ENCODE assay signal across 1 cellular context in the genomic region with DNA sequence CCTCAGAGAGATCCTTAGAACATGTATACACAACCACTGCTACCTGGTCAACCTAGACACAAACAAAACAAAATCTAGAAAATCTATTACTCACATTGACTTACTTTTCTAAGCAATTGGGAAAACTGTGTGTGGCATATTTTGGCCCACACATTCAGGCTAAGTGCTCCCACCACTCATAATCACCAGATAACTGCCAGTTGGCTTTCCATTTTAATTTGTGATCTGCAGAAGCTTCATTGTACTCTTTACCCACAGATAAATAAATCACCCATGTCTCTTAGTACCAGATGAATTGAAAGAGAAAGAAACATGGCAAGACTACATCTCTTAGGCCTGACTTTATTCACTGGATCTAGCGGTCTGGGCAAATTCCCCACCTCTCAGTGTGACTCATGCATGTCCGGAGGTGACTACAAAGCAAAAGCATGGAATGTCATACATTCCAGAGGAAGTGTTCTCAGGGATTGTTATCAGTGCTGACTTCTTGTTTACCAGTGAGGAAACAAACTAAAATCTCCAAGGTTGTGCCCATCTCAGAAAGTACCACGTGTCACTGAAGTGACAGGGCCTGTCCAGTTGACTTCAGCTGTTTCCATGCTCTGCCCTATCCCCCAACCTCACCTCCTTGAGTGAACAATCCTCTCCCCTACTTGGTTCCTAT.
TF ChIP-seq lines count a peak whose summit lies in the region.

No MANE protein-coding gene starts in this region.

TF ChIP-seq in HepG2, 621 proteins besides CTCF, POLR2A, EP300 and RAD21 (continued from another document and continues in another):
- no peak for TF ChIP-seq ZNF501 (CRISPR knock-in tag; IDR thresholded peaks at IDR 0.05)
- peak; percentile 87 for TF ChIP-seq MXD4 (CRISPR knock-in tag; IDR thresholded peaks at IDR 0.05)
- TF ChIP-seq TAF1 (CRISPR knock-in tag; IDR thresholded peaks at IDR 0.05) = no peak
- TF ChIP-seq KDM3A (CRISPR knock-in tag; IDR thresholded peaks at IDR 0.05; ENCODE audit: low read depth) = 0 out of 2 replicates have a peak, but pooled peaks have one; percentile 73
- TF ChIP-seq RAD51 (IDR thresholded peaks at IDR 0.05; ENCODE audit: borderline replicate concordance) = no peak; the same call in 1 of the 2 replicates
- TF ChIP-seq, protein P1, sequence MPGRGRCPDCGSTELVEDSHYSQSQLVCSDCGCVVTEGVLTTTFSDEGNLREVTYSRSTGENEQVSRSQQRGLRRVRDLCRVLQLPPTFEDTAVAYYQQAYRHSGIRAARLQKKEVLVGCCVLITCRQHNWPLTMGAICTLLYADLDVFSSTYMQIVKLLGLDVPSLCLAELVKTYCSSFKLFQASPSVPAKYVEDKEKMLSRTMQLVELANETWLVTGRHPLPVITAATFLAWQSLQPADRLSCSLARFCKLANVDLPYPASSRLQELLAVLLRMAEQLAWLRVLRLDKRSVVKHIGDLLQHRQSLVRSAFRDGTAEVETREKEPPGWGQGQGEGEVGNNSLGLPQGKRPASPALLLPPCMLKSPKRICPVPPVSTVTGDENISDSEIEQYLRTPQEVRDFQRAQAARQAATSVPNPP (CRISPR knock-in tag; IDR thresholded peaks at IDR 0.05) = no peak
- TF ChIP-seq MIER3 (CRISPR knock-in tag; IDR thresholded peaks at IDR 0.05; ENCODE audit: borderline replicate concordance) = peak; percentile 95; the same call in 1 of the 2 replicates
- peak; percentile 92 for TF ChIP-seq SALL1 (CRISPR knock-in tag; IDR thresholded peaks at IDR 0.05)
- TF ChIP-seq SOX6 (IDR thresholded peaks at IDR 0.05) = no peak
- peak; percentile 97 for TF ChIP-seq SOX6 (CRISPR knock-in tag; IDR thresholded peaks at IDR 0.05)
- peak; percentile 73 for TF ChIP-seq CEBPG (CRISPR knock-in tag; IDR thresholded peaks at IDR 0.05)
- TF ChIP-seq PAX8 (CRISPR knock-in tag; IDR thresholded peaks at IDR 0.05; ENCODE audit: borderline replicate concordance) = no peak
- no peak for TF ChIP-seq RORA (CRISPR knock-in tag; IDR thresholded peaks at IDR 0.05)
- no peak for TF ChIP-seq NFRKB (IDR thresholded peaks at IDR 0.05)
- peak; percentile 88; the same call in 1 of the 2 replicates for TF ChIP-seq ZKSCAN8 (CRISPR knock-in tag; IDR thresholded peaks at IDR 0.05; ENCODE audit: borderline replicate concordance)
- peak; percentile 77 for TF ChIP-seq ZNF605 (CRISPR knock-in tag; IDR thresholded peaks at IDR 0.05)
- peak; percentile 94 for TF ChIP-seq HDAC2 (CRISPR knock-in tag; IDR thresholded peaks at IDR 0.05)
- TF ChIP-seq, protein P2, sequence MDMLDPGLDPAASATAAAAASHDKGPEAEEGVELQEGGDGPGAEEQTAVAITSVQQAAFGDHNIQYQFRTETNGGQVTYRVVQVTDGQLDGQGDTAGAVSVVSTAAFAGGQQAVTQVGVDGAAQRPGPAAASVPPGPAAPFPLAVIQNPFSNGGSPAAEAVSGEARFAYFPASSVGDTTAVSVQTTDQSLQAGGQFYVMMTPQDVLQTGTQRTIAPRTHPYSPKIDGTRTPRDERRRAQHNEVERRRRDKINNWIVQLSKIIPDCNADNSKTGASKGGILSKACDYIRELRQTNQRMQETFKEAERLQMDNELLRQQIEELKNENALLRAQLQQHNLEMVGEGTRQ (IDR thresholded peaks at IDR 0.05; ENCODE audit: low read depth, low read length) = peak; percentile 63; the same call in 1 of the 2 replicates
- TF ChIP-seq, protein P2 (CRISPR knock-in tag; IDR thresholded peaks at IDR 0.05; ENCODE audit: borderline replicate concordance) = peak; percentile 45; the same call in 1 of the 2 replicates
- TF ChIP-seq, protein P3, sequence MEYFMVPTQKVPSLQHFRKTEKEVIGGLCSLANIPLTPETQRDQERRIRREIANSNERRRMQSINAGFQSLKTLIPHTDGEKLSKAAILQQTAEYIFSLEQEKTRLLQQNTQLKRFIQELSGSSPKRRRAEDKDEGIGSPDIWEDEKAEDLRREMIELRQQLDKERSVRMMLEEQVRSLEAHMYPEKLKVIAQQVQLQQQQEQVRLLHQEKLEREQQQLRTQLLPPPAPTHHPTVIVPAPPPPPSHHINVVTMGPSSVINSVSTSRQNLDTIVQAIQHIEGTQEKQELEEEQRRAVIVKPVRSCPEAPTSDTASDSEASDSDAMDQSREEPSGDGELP (IDR thresholded peaks at IDR 0.05; ENCODE audit: borderline replicate concordance, low read depth) = peak; percentile 92
- TF ChIP-seq, protein P4, sequence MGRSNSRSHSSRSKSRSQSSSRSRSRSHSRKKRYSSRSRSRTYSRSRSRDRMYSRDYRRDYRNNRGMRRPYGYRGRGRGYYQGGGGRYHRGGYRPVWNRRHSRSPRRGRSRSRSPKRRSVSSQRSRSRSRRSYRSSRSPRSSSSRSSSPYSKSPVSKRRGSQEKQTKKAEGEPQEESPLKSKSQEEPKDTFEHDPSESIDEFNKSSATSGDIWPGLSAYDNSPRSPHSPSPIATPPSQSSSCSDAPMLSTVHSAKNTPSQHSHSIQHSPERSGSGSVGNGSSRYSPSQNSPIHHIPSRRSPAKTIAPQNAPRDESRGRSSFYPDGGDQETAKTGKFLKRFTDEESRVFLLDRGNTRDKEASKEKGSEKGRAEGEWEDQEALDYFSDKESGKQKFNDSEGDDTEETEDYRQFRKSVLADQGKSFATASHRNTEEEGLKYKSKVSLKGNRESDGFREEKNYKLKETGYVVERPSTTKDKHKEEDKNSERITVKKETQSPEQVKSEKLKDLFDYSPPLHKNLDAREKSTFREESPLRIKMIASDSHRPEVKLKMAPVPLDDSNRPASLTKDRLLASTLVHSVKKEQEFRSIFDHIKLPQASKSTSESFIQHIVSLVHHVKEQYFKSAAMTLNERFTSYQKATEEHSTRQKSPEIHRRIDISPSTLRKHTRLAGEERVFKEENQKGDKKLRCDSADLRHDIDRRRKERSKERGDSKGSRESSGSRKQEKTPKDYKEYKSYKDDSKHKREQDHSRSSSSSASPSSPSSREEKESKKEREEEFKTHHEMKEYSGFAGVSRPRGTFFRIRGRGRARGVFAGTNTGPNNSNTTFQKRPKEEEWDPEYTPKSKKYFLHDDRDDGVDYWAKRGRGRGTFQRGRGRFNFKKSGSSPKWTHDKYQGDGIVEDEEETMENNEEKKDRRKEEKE (IDR thresholded peaks at IDR 0.05) = no peak
- no peak for TF ChIP-seq ZNF496 (CRISPR knock-in tag; IDR thresholded peaks at IDR 0.05; ENCODE audit: insufficient replicate concordance)
- peak; percentile 93 for TF ChIP-seq TCF7 (IDR thresholded peaks at IDR 0.05; ENCODE audit: low read depth)
- no peak for TF ChIP-seq ZNF569 (CRISPR knock-in tag; IDR thresholded peaks at IDR 0.05; ENCODE audit: borderline replicate concordance)
- no peak for TF ChIP-seq CCAR2 (optimal IDR thresholded peaks at IDR 0.05; ENCODE audit: low read depth, low read length)
- no peak for TF ChIP-seq NR3C1 (CRISPR knock-in tag; IDR thresholded peaks at IDR 0.05)
- TF ChIP-seq ZNF510 (CRISPR knock-in tag; IDR thresholded peaks at IDR 0.05; ENCODE audit: low read depth) = 0 out of 2 replicates have a peak, but pooled peaks have one; percentile 25
- TF ChIP-seq ARNT2 (CRISPR knock-in tag; IDR thresholded peaks at IDR 0.05; ENCODE audit: low read depth) = no peak
- 0 out of 2 replicates have a peak, but pooled peaks have one; percentile 17 for TF ChIP-seq HOXA5 (CRISPR knock-in tag; IDR thresholded peaks at IDR 0.05)
- TF ChIP-seq ZNF607 (CRISPR knock-in tag; IDR thresholded peaks at IDR 0.05; ENCODE audit: borderline replicate concordance) = peak; percentile 61; the same call in 1 of the 2 replicates
- TF ChIP-seq HNRNPL (IDR thresholded peaks at IDR 0.05; ENCODE audit: low read depth, low read length) = no peak
- TF ChIP-seq CBX2 (IDR thresholded peaks at IDR 0.05; ENCODE audit: low read depth, low read length) = no peak
- no peak for TF ChIP-seq CBX2 (CRISPR knock-in tag; IDR thresholded peaks at IDR 0.05; ENCODE audit: low read depth)
- TF ChIP-seq ZNF101 (CRISPR knock-in tag; IDR thresholded peaks at IDR 0.05; ENCODE audit: borderline replicate concordance, low read depth) = no peak
- TF ChIP-seq FOSL1 (CRISPR knock-in tag; IDR thresholded peaks at IDR 0.05; ENCODE audit: borderline replicate concordance) = peak; percentile 97
- TF ChIP-seq ZNF431 (CRISPR knock-in tag; IDR thresholded peaks at IDR 0.05; ENCODE audit: borderline replicate concordance, low read depth) = peak; percentile 57; the same call in 1 of the 2 replicates
- peak; percentile 89 for TF ChIP-seq PHF21A (CRISPR knock-in tag; IDR thresholded peaks at IDR 0.05)
- TF ChIP-seq SMARCC2 (IDR thresholded peaks at IDR 0.05) = no peak
- TF ChIP-seq MAFF (IDR thresholded peaks at IDR 0.05; ENCODE audit: low read depth, low read length) = peak; percentile 38; the same call in 1 of the 2 replicates
- TF ChIP-seq, protein P5, sequence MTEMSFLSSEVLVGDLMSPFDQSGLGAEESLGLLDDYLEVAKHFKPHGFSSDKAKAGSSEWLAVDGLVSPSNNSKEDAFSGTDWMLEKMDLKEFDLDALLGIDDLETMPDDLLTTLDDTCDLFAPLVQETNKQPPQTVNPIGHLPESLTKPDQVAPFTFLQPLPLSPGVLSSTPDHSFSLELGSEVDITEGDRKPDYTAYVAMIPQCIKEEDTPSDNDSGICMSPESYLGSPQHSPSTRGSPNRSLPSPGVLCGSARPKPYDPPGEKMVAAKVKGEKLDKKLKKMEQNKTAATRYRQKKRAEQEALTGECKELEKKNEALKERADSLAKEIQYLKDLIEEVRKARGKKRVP (CRISPR knock-in tag; IDR thresholded peaks at IDR 0.05) = peak in 1 of 2 experiments; percentile 70; a peak in 2 of 4 replicates
- TF ChIP-seq, protein P6, sequence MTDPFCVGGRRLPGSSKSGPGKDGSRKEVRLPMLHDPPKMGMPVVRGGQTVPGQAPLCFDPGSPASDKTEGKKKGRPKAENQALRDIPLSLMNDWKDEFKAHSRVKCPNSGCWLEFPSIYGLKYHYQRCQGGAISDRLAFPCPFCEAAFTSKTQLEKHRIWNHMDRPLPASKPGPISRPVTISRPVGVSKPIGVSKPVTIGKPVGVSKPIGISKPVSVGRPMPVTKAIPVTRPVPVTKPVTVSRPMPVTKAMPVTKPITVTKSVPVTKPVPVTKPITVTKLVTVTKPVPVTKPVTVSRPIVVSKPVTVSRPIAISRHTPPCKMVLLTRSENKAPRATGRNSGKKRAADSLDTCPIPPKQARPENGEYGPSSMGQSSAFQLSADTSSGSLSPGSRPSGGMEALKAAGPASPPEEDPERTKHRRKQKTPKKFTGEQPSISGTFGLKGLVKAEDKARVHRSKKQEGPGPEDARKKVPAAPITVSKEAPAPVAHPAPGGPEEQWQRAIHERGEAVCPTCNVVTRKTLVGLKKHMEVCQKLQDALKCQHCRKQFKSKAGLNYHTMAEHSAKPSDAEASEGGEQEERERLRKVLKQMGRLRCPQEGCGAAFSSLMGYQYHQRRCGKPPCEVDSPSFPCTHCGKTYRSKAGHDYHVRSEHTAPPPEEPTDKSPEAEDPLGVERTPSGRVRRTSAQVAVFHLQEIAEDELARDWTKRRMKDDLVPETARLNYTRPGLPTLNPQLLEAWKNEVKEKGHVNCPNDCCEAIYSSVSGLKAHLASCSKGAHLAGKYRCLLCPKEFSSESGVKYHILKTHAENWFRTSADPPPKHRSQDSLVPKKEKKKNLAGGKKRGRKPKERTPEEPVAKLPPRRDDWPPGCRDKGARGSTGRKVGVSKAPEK (CRISPR knock-in tag; IDR thresholded peaks at IDR 0.05; ENCODE audit: borderline replicate concordance) = no peak
- TF ChIP-seq ZNF121 (CRISPR knock-in tag; IDR thresholded peaks at IDR 0.05) = no peak
- TF ChIP-seq SSRP1 (CRISPR knock-in tag; IDR thresholded peaks at IDR 0.05) = no peak
- TF ChIP-seq, protein P7, sequence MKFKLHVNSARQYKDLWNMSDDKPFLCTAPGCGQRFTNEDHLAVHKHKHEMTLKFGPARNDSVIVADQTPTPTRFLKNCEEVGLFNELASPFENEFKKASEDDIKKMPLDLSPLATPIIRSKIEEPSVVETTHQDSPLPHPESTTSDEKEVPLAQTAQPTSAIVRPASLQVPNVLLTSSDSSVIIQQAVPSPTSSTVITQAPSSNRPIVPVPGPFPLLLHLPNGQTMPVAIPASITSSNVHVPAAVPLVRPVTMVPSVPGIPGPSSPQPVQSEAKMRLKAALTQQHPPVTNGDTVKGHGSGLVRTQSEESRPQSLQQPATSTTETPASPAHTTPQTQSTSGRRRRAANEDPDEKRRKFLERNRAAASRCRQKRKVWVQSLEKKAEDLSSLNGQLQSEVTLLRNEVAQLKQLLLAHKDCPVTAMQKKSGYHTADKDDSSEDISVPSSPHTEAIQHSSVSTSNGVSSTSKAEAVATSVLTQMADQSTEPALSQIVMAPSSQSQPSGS (CRISPR knock-in tag; IDR thresholded peaks at IDR 0.05) = peak; percentile 93
- TF ChIP-seq, protein P8, sequence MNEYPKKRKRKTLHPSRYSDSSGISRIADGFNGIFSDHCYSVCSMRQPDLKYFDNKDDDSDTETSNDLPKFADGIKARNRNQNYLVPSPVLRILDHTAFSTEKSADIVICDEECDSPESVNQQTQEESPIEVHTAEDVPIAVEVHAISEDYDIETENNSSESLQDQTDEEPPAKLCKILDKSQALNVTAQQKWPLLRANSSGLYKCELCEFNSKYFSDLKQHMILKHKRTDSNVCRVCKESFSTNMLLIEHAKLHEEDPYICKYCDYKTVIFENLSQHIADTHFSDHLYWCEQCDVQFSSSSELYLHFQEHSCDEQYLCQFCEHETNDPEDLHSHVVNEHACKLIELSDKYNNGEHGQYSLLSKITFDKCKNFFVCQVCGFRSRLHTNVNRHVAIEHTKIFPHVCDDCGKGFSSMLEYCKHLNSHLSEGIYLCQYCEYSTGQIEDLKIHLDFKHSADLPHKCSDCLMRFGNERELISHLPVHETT (CRISPR knock-in tag; conservative IDR thresholded peaks at IDR 0.05) = no peak
- TF ChIP-seq MTA1 (CRISPR knock-in tag; IDR thresholded peaks at IDR 0.05; ENCODE audit: borderline replicate concordance) = no peak
- no peak for TF ChIP-seq ZFYVE20 (CRISPR knock-in tag; IDR thresholded peaks at IDR 0.05; ENCODE audit: borderline replicate concordance, low read depth)
- TF ChIP-seq, protein P9, sequence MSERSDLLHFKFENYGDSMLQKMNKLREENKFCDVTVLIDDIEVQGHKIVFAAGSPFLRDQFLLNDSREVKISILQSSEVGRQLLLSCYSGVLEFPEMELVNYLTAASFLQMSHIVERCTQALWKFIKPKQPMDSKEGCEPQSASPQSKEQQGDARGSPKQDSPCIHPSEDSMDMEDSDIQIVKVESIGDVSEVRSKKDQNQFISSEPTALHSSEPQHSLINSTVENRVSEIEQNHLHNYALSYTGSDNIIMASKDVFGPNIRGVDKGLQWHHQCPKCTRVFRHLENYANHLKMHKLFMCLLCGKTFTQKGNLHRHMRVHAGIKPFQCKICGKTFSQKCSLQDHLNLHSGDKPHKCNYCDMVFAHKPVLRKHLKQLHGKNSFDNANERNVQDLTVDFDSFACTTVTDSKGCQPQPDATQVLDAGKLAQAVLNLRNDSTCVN (CRISPR knock-in tag; IDR thresholded peaks at IDR 0.05; ENCODE audit: borderline replicate concordance) = 0 out of 2 replicates have a peak, but pooled peaks have one; percentile 26
